ENCODE assay signal across 24 cellular contexts in genomic region chr5:66856041-66856805, GRCh38.
"Had no signal": no experiment of that assay in that cellular context is flagged by ENCODE, and none has a peak within 500 bp of the region (broad histone marks: within the 10 kb centered on the region; RNA-seq: fewer than 3 reads in every experiment).

No MANE protein-coding gene starts in this region.

- DNase-seq: activated B cell treated with CpG ODN at 0.5 μM for 24 hours; activated CD4-positive, alpha-beta T cell treated with anti-CD3 and anti-CD28 coated beads for 36 hours; activated CD4-positive, alpha-beta T cell treated with anti-CD3 and anti-CD28 coated beads, Interleukin-2, amount 50 U/mL, for 4 hours; activated effector memory CD4-positive, alpha-beta T cell treated with anti-CD3 and anti-CD28 coated beads, Interleukin-2, amount 50 U/mL, for 16 hours; activated naive CD4-positive, alpha-beta T cell treated with anti-CD3 and anti-CD28 coated beads, Interleukin-2, amount 50 U/mL, for 16 hours; activated T-cell treated with anti-CD3 and anti-CD28 coated beads, Interleukin-2, amount 50 U/mL, for 72 hours; aorta; caudate nucleus; effector CD8-positive, alpha-beta T cell; foreskin melanocyte; kidney; lower lobe of right lung; mesendoderm; mucosa of descending colon; stimulated activated CD4-positive, alpha-beta T cell treated with anti-CD3 and anti-CD28 coated beads, Interleukin-2, amount 100 ng/mL, for 48 hours; stimulated activated CD8-positive, alpha-beta memory T cell treated with anti-CD3 and anti-CD28 coated beads, Interleukin-4, amount 100 ng/mL, for 48 hours; stimulated activated naive CD4-positive, alpha-beta T cell treated with Interleukin-2 at 50 U/mL for 16 hours; substantia nigra; SW 1271; tibial artery had no signal

- H3K27ac Mint-ChIP-seq: activated B cell treated with CpG ODN at 0.5 μM for 24 hours; activated CD4-positive, alpha-beta T cell treated with anti-CD3 and anti-CD28 coated beads for 36 hours; activated T-cell treated with anti-CD3 and anti-CD28 coated beads, Interleukin-2, amount 50 U/mL, for 72 hours; brain; dendritic cell treated with granulocyte-macrophage colony-stimulating factor and Interleukin-4, amounts not matched to agents 40 ng/mL and 50 ng/mL, for 4 days; neural progenitor cell had no signal

- H3K4me3 Mint-ChIP-seq: activated B cell treated with CpG ODN at 0.5 μM for 24 hours; activated CD4-positive, alpha-beta T cell treated with anti-CD3 and anti-CD28 coated beads for 36 hours; activated T-cell treated with anti-CD3 and anti-CD28 coated beads, Interleukin-2, amount 50 U/mL, for 72 hours; brain; dendritic cell treated with granulocyte-macrophage colony-stimulating factor and Interleukin-4, amounts not matched to agents 40 ng/mL and 50 ng/mL, for 4 days; neural progenitor cell had no signal

- H3K9me3 Mint-ChIP-seq: activated B cell treated with CpG ODN at 0.5 μM for 24 hours; activated T-cell treated with anti-CD3 and anti-CD28 coated beads, Interleukin-2, amount 50 U/mL, for 72 hours; brain; dendritic cell treated with granulocyte-macrophage colony-stimulating factor and Interleukin-4, amounts not matched to agents 40 ng/mL and 50 ng/mL, for 4 days; neural progenitor cell had no signal

- ATAC-seq: activated CD4-positive, alpha-beta T cell treated with anti-CD3 and anti-CD28 coated beads for 36 hours; esophagus mucosa; mucosa of descending colon had no signal

- H3K27me3 Mint-ChIP-seq: brain had no signal

- H3K4me1 Mint-ChIP-seq: activated B cell treated with CpG ODN at 0.5 μM for 24 hours, neural progenitor cell had no signal

- H3K36me3 Mint-ChIP-seq: brain, neural progenitor cell had no signal
